1 cellular context compared by ENCODE assay signal in genomic region chr10:3808689-3809199, GRCh38.
A peak's percentile ranks its signal among the peaks of the same experiment; 100 is the strongest.
TF ChIP-seq lines count a peak whose summit lies in the region.

No MANE protein-coding gene starts in this region.

TF ChIP-seq in K562, 482 proteins besides CTCF, POLR2A, EP300 and RAD21 (continued from another document):
- 0 out of 2 replicates have a peak, but pooled peaks have one; percentile 25 for TF ChIP-seq ZNF407 (IDR thresholded peaks at IDR 0.05; ENCODE audit: low read depth)
- peak; percentile 72; the same call in 1 of the 2 replicates for TF ChIP-seq NFRKB (IDR thresholded peaks at IDR 0.05; ENCODE audit: low read depth)
- TF ChIP-seq PHF20 (IDR thresholded peaks at IDR 0.05; ENCODE audit: partially characterized antibody), result peak; percentile 61
- no peak for TF ChIP-seq ARID1B (IDR thresholded peaks at IDR 0.05)
- TF ChIP-seq, protein P1, sequence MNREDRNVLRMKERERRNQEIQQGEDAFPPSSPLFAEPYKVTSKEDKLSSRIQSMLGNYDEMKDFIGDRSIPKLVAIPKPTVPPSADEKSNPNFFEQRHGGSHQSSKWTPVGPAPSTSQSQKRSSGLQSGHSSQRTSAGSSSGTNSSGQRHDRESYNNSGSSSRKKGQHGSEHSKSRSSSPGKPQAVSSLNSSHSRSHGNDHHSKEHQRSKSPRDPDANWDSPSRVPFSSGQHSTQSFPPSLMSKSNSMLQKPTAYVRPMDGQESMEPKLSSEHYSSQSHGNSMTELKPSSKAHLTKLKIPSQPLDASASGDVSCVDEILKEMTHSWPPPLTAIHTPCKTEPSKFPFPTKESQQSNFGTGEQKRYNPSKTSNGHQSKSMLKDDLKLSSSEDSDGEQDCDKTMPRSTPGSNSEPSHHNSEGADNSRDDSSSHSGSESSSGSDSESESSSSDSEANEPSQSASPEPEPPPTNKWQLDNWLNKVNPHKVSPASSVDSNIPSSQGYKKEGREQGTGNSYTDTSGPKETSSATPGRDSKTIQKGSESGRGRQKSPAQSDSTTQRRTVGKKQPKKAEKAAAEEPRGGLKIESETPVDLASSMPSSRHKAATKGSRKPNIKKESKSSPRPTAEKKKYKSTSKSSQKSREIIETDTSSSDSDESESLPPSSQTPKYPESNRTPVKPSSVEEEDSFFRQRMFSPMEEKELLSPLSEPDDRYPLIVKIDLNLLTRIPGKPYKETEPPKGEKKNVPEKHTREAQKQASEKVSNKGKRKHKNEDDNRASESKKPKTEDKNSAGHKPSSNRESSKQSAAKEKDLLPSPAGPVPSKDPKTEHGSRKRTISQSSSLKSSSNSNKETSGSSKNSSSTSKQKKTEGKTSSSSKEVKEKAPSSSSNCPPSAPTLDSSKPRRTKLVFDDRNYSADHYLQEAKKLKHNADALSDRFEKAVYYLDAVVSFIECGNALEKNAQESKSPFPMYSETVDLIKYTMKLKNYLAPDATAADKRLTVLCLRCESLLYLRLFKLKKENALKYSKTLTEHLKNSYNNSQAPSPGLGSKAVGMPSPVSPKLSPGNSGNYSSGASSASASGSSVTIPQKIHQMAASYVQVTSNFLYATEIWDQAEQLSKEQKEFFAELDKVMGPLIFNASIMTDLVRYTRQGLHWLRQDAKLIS (CRISPR knock-in tag; IDR thresholded peaks at IDR 0.05), result no peak
- TF ChIP-seq MLLT1 (IDR thresholded peaks at IDR 0.05), result peak in 1 of 2 experiments; percentile 23; a peak in 1 of 4 replicates
- TF ChIP-seq, protein P2, sequence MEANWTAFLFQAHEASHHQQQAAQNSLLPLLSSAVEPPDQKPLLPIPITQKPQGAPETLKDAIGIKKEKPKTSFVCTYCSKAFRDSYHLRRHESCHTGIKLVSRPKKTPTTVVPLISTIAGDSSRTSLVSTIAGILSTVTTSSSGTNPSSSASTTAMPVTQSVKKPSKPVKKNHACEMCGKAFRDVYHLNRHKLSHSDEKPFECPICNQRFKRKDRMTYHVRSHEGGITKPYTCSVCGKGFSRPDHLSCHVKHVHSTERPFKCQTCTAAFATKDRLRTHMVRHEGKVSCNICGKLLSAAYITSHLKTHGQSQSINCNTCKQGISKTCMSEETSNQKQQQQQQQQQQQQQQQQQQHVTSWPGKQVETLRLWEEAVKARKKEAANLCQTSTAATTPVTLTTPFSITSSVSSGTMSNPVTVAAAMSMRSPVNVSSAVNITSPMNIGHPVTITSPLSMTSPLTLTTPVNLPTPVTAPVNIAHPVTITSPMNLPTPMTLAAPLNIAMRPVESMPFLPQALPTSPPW (CRISPR knock-in tag; IDR thresholded peaks at IDR 0.05), result no peak
- TF ChIP-seq NFATC3 (IDR thresholded peaks at IDR 0.05), result no peak
- no peak for TF ChIP-seq ESRRA (IDR thresholded peaks at IDR 0.05; ENCODE audit: borderline replicate concordance, low read depth)
- TF ChIP-seq, protein P3, sequence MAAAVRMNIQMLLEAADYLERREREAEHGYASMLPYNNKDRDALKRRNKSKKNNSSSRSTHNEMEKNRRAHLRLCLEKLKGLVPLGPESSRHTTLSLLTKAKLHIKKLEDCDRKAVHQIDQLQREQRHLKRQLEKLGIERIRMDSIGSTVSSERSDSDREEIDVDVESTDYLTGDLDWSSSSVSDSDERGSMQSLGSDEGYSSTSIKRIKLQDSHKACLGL (CRISPR knock-in tag; IDR thresholded peaks at IDR 0.05; ENCODE audit: borderline replicate concordance, poor library complexity, severe bottlenecking), result no peak
